Comparison of ENCODE assay signal across 20 cellular contexts in genomic region chr22:36512333-36512732, GRCh38. TPM values are rescaled to one million over a fixed set of nuclear protein-coding genes. Genes with fewer than 3 reads are reported as not detected.
A peak's percentile ranks its signal among the peaks of the same experiment; 100 is the strongest.
DNase-seq lines count a peak whose midpoint lies in the region; ATAC-seq, FAIRE-seq and TF ChIP-seq lines count a peak whose summit lies in the region.
"Had no signal": no experiment of that assay in that cellular context is flagged by ENCODE, and none has a peak within 500 bp of the region (broad histone marks: within the 10 kb centered on the region; RNA-seq: fewer than 3 reads in every experiment).

No MANE protein-coding gene starts in this region.

- H3K27ac ChIP-seq in GM12878 (ENCODE audit: control insufficient read depth, insufficient read depth) (no peak overlapping the region), kidney (ENCODE audit: low read depth in 2 of 2, low read length in 2 of 2) (no peak overlapping the region)
- H3K27ac ChIP-seq: HL-60 had no signal

- no peaks in the 10 kb centered on the region for H3K27me3 ChIP-seq in GM12878 (replicated peaks in 1 of 2; ENCODE audit: control insufficient read depth in 2 of 2, insufficient read depth in 2 of 2, low read length in 1 of 2)
- H3K27me3 ChIP-seq: BLaER1 treated with 17β-estradiol and CSF1 and Interleukin-3, amounts not matched to agents 10 nM and 100 nM had no signal

- H3K9ac ChIP-seq in GM12878 (ENCODE audit: control insufficient read depth, insufficient read depth, low read length) (no peak overlapping the region), kidney (ENCODE audit: low read length in 2 of 2) (no peak overlapping the region)
- H3K9ac ChIP-seq: BLaER1 treated with 17β-estradiol and CSF1 and Interleukin-3, amounts not matched to agents 10 nM and 100 nM had no signal

- no peak overlapping the region for H3K4me3 Mint-ChIP-seq in activated naive CD4-positive, alpha-beta T cell treated with anti-CD3 and anti-CD28 coated beads, Interleukin-2, amount 10 ng/mL, durations not matched to agents 7 days and 5 days
- H3K4me3 Mint-ChIP-seq: B cell; CD8-positive, alpha-beta T cell; HFFc6 had no signal

- CTCF ChIA-PET in activated naive CD4-positive, alpha-beta T cell treated with anti-CD3 and anti-CD28 coated beads, Interleukin-2, amount 10 ng/mL, durations not matched to agents 7 days and 5 days (lab: Charles Lee) = interaction anchor here (0.6 to 2.4 kb wide), 3 partner anchors 12 to 262 kb away, joined by 3 to 8 read pairs (median 5); no protein-coding TSS in a partner anchor
- CTCF ChIA-PET in GM12878 (lab: Yijun Ruan, JAX) = interaction anchor here (2.0 kb wide), 1 partner anchor 11 kb away, joined by 5 read pairs; no protein-coding TSS in a partner anchor

- no peak for DNase-seq in activated naive CD4-positive, alpha-beta T cell treated with anti-CD3 and anti-CD28 coated beads, Interleukin-2, amount 50 U/mL, for 72 hours (ENCODE audit: low spot score in 2 of 2)
- DNase-seq in activated naive CD4-positive, alpha-beta T cell treated with anti-CD3 and anti-CD28 coated beads, Interleukin-2, amount 10 ng/mL, durations not matched to agents 7 days and 5 days = no peak
- DNase-seq in GM12878 (ENCODE audit: low read depth, low spot score) = no peak
- peak; percentile 51 for DNase-seq in kidney
- DNase-seq in NCI-H2227 (lab: John Stamatoyannopoulos, UW; ENCODE audit: unreplicated experiment) = no peak
- DNase-seq in NCI-H2171 treated with DMSO at 0.1 percent for 48 hours (lab: John Stamatoyannopoulos, UW) = no peak
- DNase-seq: 8988T; Calu3; CD8-positive, alpha-beta T cell; DMS79 treated with DMSO at 0.1 percent for 48 hours; GF-D8; GOT3; H7; HFFc6 had no signal

- in situ Hi-C loops in GM12878 (cut with MboI) = loop anchor here (25.0 kb wide), 1 partner anchor 1100 kb away; the partner anchor contains the start of gene MCM5

- H3K4me3 ChIP-seq in GM12878 (no peak overlapping the region), kidney (ENCODE audit: low read length in 2 of 2) (no peak overlapping the region)
- H3K4me3 ChIP-seq: BLaER1 treated with 17β-estradiol and CSF1 and Interleukin-3, amounts not matched to agents 10 nM and 100 nM had no signal

- peaks cover 31 to 68% of the 10 kb centered on the region in 2 donors for H3K36me3 Mint-ChIP-seq in activated naive CD4-positive, alpha-beta T cell treated with anti-CD3 and anti-CD28 coated beads, Interleukin-2, amount 50 U/mL, for 72 hours
- H3K36me3 Mint-ChIP-seq in activated naive CD4-positive, alpha-beta T cell treated with anti-CD3 and anti-CD28 coated beads, Interleukin-2, amount 10 ng/mL, durations not matched to agents 7 days and 5 days = peaks cover 56% of the 10 kb centered on the region

- H3K9me3 ChIP-seq in GM12878 (replicated peaks; ENCODE audit: control insufficient read depth, insufficient read depth, low read length) (no peaks in the 10 kb centered on the region), kidney (ENCODE audit: control insufficient read depth in 1 of 2, low read length in 2 of 2) (no peaks in the 10 kb centered on the region)
- H3K9me3 ChIP-seq: BLaER1 treated with 17β-estradiol and CSF1 and Interleukin-3, amounts not matched to agents 10 nM and 100 nM had no signal

- TF ChIP-seq RAD21 in GM12878 (IDR thresholded peaks at IDR 0.05; ENCODE audit: insufficient read depth, low read depth, low read length) = no peak

- TF ChIP-seq EP300 in GM12878 (IDR thresholded peaks at IDR 0.05; ENCODE audit: borderline replicate concordance in 1 of 2, control insufficient read depth in 1 of 2, low read depth in 2 of 2, low read length in 2 of 2) = no peak

- H3K27me3 Mint-ChIP-seq in activated naive CD4-positive, alpha-beta T cell treated with anti-CD3 and anti-CD28 coated beads, Interleukin-2, amount 10 ng/mL, durations not matched to agents 7 days and 5 days = no peaks in the 10 kb centered on the region
- H3K27me3 Mint-ChIP-seq: B cell had no signal

- H3K36me3 ChIP-seq in GM12878 (ENCODE audit: control insufficient read depth in 2 of 2, insufficient read depth in 2 of 2, low read length in 1 of 2) (peaks cover 41 to 44% of the 10 kb centered on the region in 2 experiments), kidney (ENCODE audit: control insufficient read depth in 1 of 2, insufficient read depth in 2 of 2, low read length in 2 of 2) (peaks cover 46 to 57% of the 10 kb centered on the region in 2 donors)

- peaks cover 10% of the 10 kb centered on the region for H3K4me1 Mint-ChIP-seq in activated naive CD4-positive, alpha-beta T cell treated with anti-CD3 and anti-CD28 coated beads, Interleukin-2, amount 10 ng/mL, durations not matched to agents 7 days and 5 days

- no peak for ATAC-seq in activated naive CD4-positive, alpha-beta T cell treated with anti-CD3 and anti-CD28 coated beads, Interleukin-2, amount 50 U/mL, for 72 hours
- ATAC-seq in GM12878 (no peak), GM18868 (IDR thresholded peaks at IDR 0.05; ENCODE audit: unreplicated experiment) (no peak)
- ATAC-seq: CD8-positive, alpha-beta T cell; HCT116 had no signal

- TF ChIP-seq POLR2A in GM19099 (IDR thresholded peaks at IDR 0.05; ENCODE audit: extremely low read depth, insufficient read length, low read depth) (peak; percentile 28), GM12878 (IDR thresholded peaks at IDR 0.05; ENCODE audit: low read depth, low read length) (peak; percentile 56)

- intact Hi-C loops in GM12878 (cut with micrococcal nuclease; ENCODE audit: unreplicated experiment) = no loop called here
- intact Hi-C loops in kidney (cut with DNase I) = no loop called here

- H3K79me2 ChIP-seq in GM12878 (ENCODE audit: control insufficient read depth, insufficient read depth, low read length) = no peaks in the 10 kb centered on the region

- peaks cover under 1% of the 10 kb centered on the region for H3K4me1 ChIP-seq in GM12878 (ENCODE audit: control insufficient read depth, insufficient read depth, low read length)
- H3K4me1 ChIP-seq in kidney (ENCODE audit: control insufficient read depth in 1 of 2, insufficient read depth in 1 of 2, low read depth in 1 of 2, low read length in 2 of 2) = peaks cover 0 to 2% of the 10 kb centered on the region in 2 donors

- RAD21 ChIA-PET in GM12878 (lab: Charles Lee; ENCODE audit: unreplicated experiment) = no interaction called here

- H4K20me1 ChIP-seq in GM12878 (ENCODE audit: control insufficient read depth, insufficient read depth) = no peaks in the 10 kb centered on the region; the same call in 1 of the 2 replicates

- H2AFZ ChIP-seq in GM12878 (ENCODE audit: control insufficient read depth, low read depth, low read length) = no peak overlapping the region

- TF ChIP-seq CTCF in GM12878 (IDR thresholded peaks at IDR 0.05 in 2 of 3, conservative IDR thresholded peaks at IDR 0.05 in 1 of 3; ENCODE audit: control insufficient read depth in 2 of 3, extremely low read depth in 1 of 3, insufficient read depth in 1 of 3, low read depth in 3 of 3, low read length in 3 of 3) = no peak
- no peak for TF ChIP-seq CTCF in kidney (IDR thresholded peaks at IDR 0.05; ENCODE audit: borderline replicate concordance, extremely low read depth, insufficient read depth)

- peak overlapping the region; percentile 23 to 90 for H3K27ac Mint-ChIP-seq in activated naive CD4-positive, alpha-beta T cell treated with anti-CD3 and anti-CD28 coated beads, Interleukin-2, amount 50 U/mL, for 72 hours
- H3K27ac Mint-ChIP-seq in activated naive CD4-positive, alpha-beta T cell treated with anti-CD3 and anti-CD28 coated beads, Interleukin-2, amount 10 ng/mL, durations not matched to agents 7 days and 5 days = no peak overlapping the region
- H3K27ac Mint-ChIP-seq: B cell had no signal

- SMC1A ChIA-PET in GM12878 (lab: Charles Lee; ENCODE audit: uncharacterized antibody, unreplicated experiment) = no interaction called here

- 98% methylated on average over 8 of the region's 8 CpGs for WGBS in GM12878 (ENCODE audit: insufficient coverage, insufficient replicate concordance, low lambda C conversion rate, missing lambda C conversion rate)

- H3K9me3 Mint-ChIP-seq in activated naive CD4-positive, alpha-beta T cell treated with anti-CD3 and anti-CD28 coated beads, Interleukin-2, amount 50 U/mL, for 72 hours = peaks cover 0 to 3% of the 10 kb centered on the region in 2 donors
- no peaks in the 10 kb centered on the region for H3K9me3 Mint-ChIP-seq in activated naive CD4-positive, alpha-beta T cell treated with anti-CD3 and anti-CD28 coated beads, Interleukin-2, amount 10 ng/mL, durations not matched to agents 7 days and 5 days
- H3K9me3 Mint-ChIP-seq: CD8-positive, alpha-beta T cell; HFFc6 had no signal

- POLR2A ChIA-PET in GM12878 (lab: Charles Lee) = interaction anchor here (0.5 kb wide), 1 partner anchor 25 kb away, joined by 3 read pairs; no protein-coding TSS in a partner anchor

- FAIRE-seq in GM12878 (lab: Jason Lieb, UNC) = no peak
- no peak for FAIRE-seq in kidney (lab: Jason Lieb, UNC)

- no peak overlapping the region for H3K4me2 ChIP-seq in GM12878 (ENCODE audit: control insufficient read depth, insufficient read depth)
- H3K4me2 ChIP-seq: BLaER1 treated with 17β-estradiol and CSF1 and Interleukin-3, amounts not matched to agents 10 nM and 100 nM had no signal

- no TSS peak for BruUV-seq in GM12878 (replicated peaks; lab: Mats Ljungman, UMichigan)

RNA-seq across cellular contexts. Expression of gene FOXRED2, which starts 5.5 kb away (rescaled TPM):
- total RNA-seq in activated naive CD4-positive, alpha-beta T cell treated with anti-CD3 and anti-CD28 coated beads, Interleukin-2, amount 50 U/mL, for 72 hours = 10 to 100 TPM; 13.8 to 20.6 TPM
- 13.5 and 15.1 TPM in 2 replicates for total RNA-seq in GM12878 (2013; cell fraction: nucleolus; rRNA removed)
- total RNA-seq in GM12878 (2014; rRNA removed) (5.1 and 7.3 TPM in 2 replicates), GM12878 (2014; rRNA removed; fragmentation: Illumina TruSeq; extraction: Trizol) (3.7 TPM in 2 replicates), GM12878 (2021) (25.5 and 28.8 TPM in 2 replicates), kidney (8.5 TPM)
- 3.3 TPM for polyA plus RNA-seq in GM12878 (2011; ENCODE audit: low read depth)
- polyA plus RNA-seq in GM12878 (2011; rRNA removed) (1.1 and 1.8 TPM in 2 replicates), GM12878 (2014; fragmentation: Illumina TruSeq; extraction: Trizol) (9.6 and 9.8 TPM in 2 replicates), GM12878 (2014; fragmentation: Nextera tagmentation; extraction: Ambion mirVana) (1 to 10 TPM; 3.5 to 3.9 TPM), GM12878 (2014; rRNA removed) (7.9 and 8.4 TPM in 2 replicates), GM12878 (2016; fragmentation: Nextera tagmentation; extraction: Ambion mirVana) (10 to 100 TPM; 20.1 to 24.0 TPM), kidney (ENCODE audit: insufficient read depth, low read depth, low replicate concordance) (6.5 TPM)
- polyA plus RNA-seq in GM12878 (2011; cell fraction: cytosol; rRNA removed) = 2.2 and 3.1 TPM in 2 replicates
- 4.3 and 4.7 TPM in 2 replicates for polyA plus RNA-seq in GM12878 (2011; cell fraction: nucleus; rRNA removed)
- polyA plus RNA-seq in GM12878 (2012) = 5.4 TPM in 2 replicates
- 2.6 and 3.9 TPM in 2 replicates for polyA minus RNA-seq in GM12878 (2011; rRNA and poly(A)+ RNA removed)
- 3.0 and 3.9 TPM in 2 replicates for polyA minus RNA-seq in GM12878 (2011; cell fraction: cytosol; rRNA and poly(A)+ RNA removed)
- 2.2 and 3.6 TPM in 2 replicates for polyA minus RNA-seq in GM12878 (2011; cell fraction: nucleus; rRNA and poly(A)+ RNA removed)

RNA-seq across cellular contexts. Expression of gene EIF3D, which starts 16.6 kb away (rescaled TPM):
- total RNA-seq in activated naive CD4-positive, alpha-beta T cell treated with anti-CD3 and anti-CD28 coated beads, Interleukin-2, amount 50 U/mL, for 72 hours = 100 to 1,000 TPM; 264 to 337 TPM
- total RNA-seq in GM12878 (2013; cell fraction: nucleolus; rRNA removed) = 247 and 275 TPM in 2 replicates
- 417 and 438 TPM in 2 replicates for total RNA-seq in GM12878 (2014; rRNA removed)
- total RNA-seq in GM12878 (2014; rRNA removed; fragmentation: Illumina TruSeq; extraction: Trizol) = 424 and 435 TPM in 2 replicates
- 278 and 300 TPM in 2 replicates for total RNA-seq in GM12878 (2021)
- polyA plus RNA-seq in GM12878 (2011; ENCODE audit: low read depth) = 281 TPM
- 460 and 558 TPM in 2 replicates for polyA plus RNA-seq in GM12878 (2011; rRNA removed)
- 608 and 749 TPM in 2 replicates for polyA plus RNA-seq in GM12878 (2011; cell fraction: cytosol; rRNA removed)
- polyA plus RNA-seq in GM12878 (2011; cell fraction: nucleus; rRNA removed) = 437 and 497 TPM in 2 replicates
- polyA plus RNA-seq in GM12878 (2012) = 340 and 341 TPM in 2 replicates
- polyA plus RNA-seq in GM12878 (2014; fragmentation: Illumina TruSeq; extraction: Trizol) = 488 and 502 TPM in 2 replicates
- polyA plus RNA-seq in GM12878 (2014; fragmentation: Nextera tagmentation; extraction: Ambion mirVana) = 100 to 1,000 TPM; 249 to 445 TPM
- polyA plus RNA-seq in GM12878 (2014; rRNA removed) = 428 and 440 TPM in 2 replicates
- polyA plus RNA-seq in GM12878 (2016; fragmentation: Nextera tagmentation; extraction: Ambion mirVana) = 100 to 1,000 TPM; 240 to 243 TPM
- polyA minus RNA-seq in GM12878 (2011; rRNA and poly(A)+ RNA removed) = 813 and 847 TPM in 2 replicates
- 198 and 219 TPM in 2 replicates for polyA minus RNA-seq in GM12878 (2011; cell fraction: cytosol; rRNA and poly(A)+ RNA removed)
- 136 and 196 TPM in 2 replicates for polyA minus RNA-seq in GM12878 (2011; cell fraction: nucleus; rRNA and poly(A)+ RNA removed)
- 140 TPM for total RNA-seq in kidney
- polyA plus RNA-seq in kidney (ENCODE audit: insufficient read depth, low read depth, low replicate concordance) = 129 TPM

RNA-seq across cellular contexts. Expression of gene TXN2, which starts 30.9 kb away (rescaled TPM):
- 100 to 1,000 TPM; 120 to 122 TPM for total RNA-seq in activated naive CD4-positive, alpha-beta T cell treated with anti-CD3 and anti-CD28 coated beads, Interleukin-2, amount 50 U/mL, for 72 hours
- 7.3 and 8.2 TPM in 2 replicates for total RNA-seq in GM12878 (2013; cell fraction: nucleolus; rRNA removed)
- total RNA-seq in GM12878 (2014; rRNA removed) (81.6 and 96.5 TPM in 2 replicates), GM12878 (2014; rRNA removed; fragmentation: Illumina TruSeq; extraction: Trizol) (70.2 and 70.4 TPM in 2 replicates), GM12878 (2021) (119 and 126 TPM in 2 replicates), kidney (72.8 TPM)
- polyA plus RNA-seq in GM12878 (2011; ENCODE audit: low read depth) = 46.7 TPM
- polyA plus RNA-seq in GM12878 (2011; rRNA removed) (176 and 233 TPM in 2 replicates), GM12878 (2014; fragmentation: Illumina TruSeq; extraction: Trizol) (101 and 102 TPM in 2 replicates), GM12878 (2014; fragmentation: Nextera tagmentation; extraction: Ambion mirVana) (100 to 1,000 TPM; 330 to 350 TPM), GM12878 (2014; rRNA removed) (144 and 180 TPM in 2 replicates), GM12878 (2016; fragmentation: Nextera tagmentation; extraction: Ambion mirVana) (100 to 1,000 TPM; 221 to 285 TPM), kidney (ENCODE audit: insufficient read depth, low read depth, low replicate concordance) (194 TPM)
- 244 and 280 TPM in 2 replicates for polyA plus RNA-seq in GM12878 (2011; cell fraction: cytosol; rRNA removed)
- 135 and 140 TPM in 2 replicates for polyA plus RNA-seq in GM12878 (2011; cell fraction: nucleus; rRNA removed)
- polyA plus RNA-seq in GM12878 (2012) = 139 and 155 TPM in 2 replicates
- 180 and 183 TPM in 2 replicates for polyA minus RNA-seq in GM12878 (2011; rRNA and poly(A)+ RNA removed)
- polyA minus RNA-seq in GM12878 (2011; cell fraction: cytosol; rRNA and poly(A)+ RNA removed) = 34.3 and 55.5 TPM in 2 replicates
- polyA minus RNA-seq in GM12878 (2011; cell fraction: nucleus; rRNA and poly(A)+ RNA removed) = 20.3 and 27.4 TPM in 2 replicates
